22 cellular contexts compared by ENCODE assay signal in the genomic region with DNA sequence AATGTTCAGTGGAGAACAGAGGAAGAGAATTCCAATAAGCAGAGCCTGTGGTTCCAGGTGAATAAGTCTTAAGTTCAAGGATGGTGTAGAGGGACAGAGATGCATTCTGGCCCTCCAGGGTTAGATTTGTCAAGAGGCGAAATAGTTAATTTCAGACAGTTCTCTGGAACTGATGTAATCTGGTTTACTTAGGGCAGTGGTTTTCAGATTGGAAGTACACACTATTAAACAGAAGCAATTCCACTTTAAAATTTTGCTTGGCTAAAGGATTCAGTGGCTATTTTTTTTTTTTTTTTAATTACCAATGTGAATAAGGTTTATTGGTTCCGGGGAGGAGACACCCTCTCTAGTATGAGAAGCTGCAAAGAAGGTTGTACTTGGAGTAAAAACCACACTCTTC. TPM values are rescaled to one million over a fixed set of nuclear protein-coding genes. Genes with fewer than 3 reads are reported as not detected.
"Had no signal": no experiment of that assay in that cellular context is flagged by ENCODE, and none has a peak within 500 bp of the region (broad histone marks: within the 10 kb centered on the region; RNA-seq: fewer than 3 reads in every experiment).

No MANE protein-coding gene starts in this region.

- H3K9me3 ChIP-seq: left ventricle myocardium inferior, right lobe of liver, transverse colon had no signal

- H3K4me1 Mint-ChIP-seq: activated T-helper 17 cell treated with anti-CD3 and anti-CD28 coated beads, Interleukin-2, amount 50 U/mL, for 72 hours; brain; mesothelial cell of epicardium had no signal

- H3K4me3 Mint-ChIP-seq: activated T-cell treated with anti-CD3 and anti-CD28 coated beads, Interleukin-2, amount 50 U/mL, for 24 hours; activated T-helper 17 cell treated with anti-CD3 and anti-CD28 coated beads, Interleukin-2, amount 50 U/mL, for 72 hours; brain; mesothelial cell of epicardium; naive thymus-derived CD8-positive, alpha-beta T cell; stimulated activated effector memory CD8-positive, alpha-beta T cell treated with anti-CD3 and anti-CD28 coated beads, Interleukin-12 subunit alpha, Interleukin-12 subunit beta, amount 100 ng/mL, for 72 hours had no signal

- H3K4me3 ChIP-seq: left ventricle myocardium inferior, right lobe of liver, skin epidermis, transverse colon had no signal

- H3K27ac Mint-ChIP-seq: activated T-helper 17 cell treated with anti-CD3 and anti-CD28 coated beads, Interleukin-2, amount 50 U/mL, for 72 hours; mesothelial cell of epicardium; stimulated activated effector memory CD8-positive, alpha-beta T cell treated with anti-CD3 and anti-CD28 coated beads, Interleukin-12 subunit alpha, Interleukin-12 subunit beta, amount 100 ng/mL, for 72 hours had no signal

- ATAC-seq: activated T-helper 17 cell treated with anti-CD3 and anti-CD28 coated beads, Interleukin-2, amount 50 U/mL, for 72 hours; foreskin keratinocyte; naive thymus-derived CD8-positive, alpha-beta T cell; stimulated activated effector memory CD8-positive, alpha-beta T cell treated with anti-CD3 and anti-CD28 coated beads, Interleukin-12 subunit alpha, Interleukin-12 subunit beta, amount 100 ng/mL, for 72 hours had no signal

- H3K27me3 Mint-ChIP-seq: activated T-cell treated with anti-CD3 and anti-CD28 coated beads, Interleukin-2, amount 50 U/mL, for 24 hours; activated T-helper 17 cell treated with anti-CD3 and anti-CD28 coated beads, Interleukin-2, amount 50 U/mL, for 72 hours; naive thymus-derived CD8-positive, alpha-beta T cell had no signal

- H3K27me3 ChIP-seq: foreskin keratinocyte, right lobe of liver, transverse colon had no signal

- H3K27ac ChIP-seq: foreskin keratinocyte, left ventricle myocardium inferior, skin epidermis, transverse colon had no signal

- DNase-seq: activated CD4-positive, alpha-beta T cell treated with anti-CD3 and anti-CD28 coated beads, Interleukin-2, amount 50 U/mL, for 1 hour; activated T-cell treated with anti-CD3 and anti-CD28 coated beads, Interleukin-2, amount 50 U/mL, for 24 hours; aorta; caudate nucleus; effector memory CD4-positive, alpha-beta T cell; foreskin keratinocyte; kidney glomerular epithelial cell; left ventricle myocardium inferior; mammary epithelial cell; naive thymus-derived CD8-positive, alpha-beta T cell; right lobe of liver; stimulated activated CD4-positive, alpha-beta T cell treated with anti-CD3 and anti-CD28 coated beads, Interleukin-1b, Interleukin-23, amount 100 ng/mL, for 48 hours; T1000; transverse colon had no signal

- H3K9me3 Mint-ChIP-seq: activated T-helper 17 cell treated with anti-CD3 and anti-CD28 coated beads, Interleukin-2, amount 50 U/mL, for 72 hours; brain; stimulated activated effector memory CD8-positive, alpha-beta T cell treated with anti-CD3 and anti-CD28 coated beads, Interleukin-12 subunit alpha, Interleukin-12 subunit beta, amount 100 ng/mL, for 72 hours had no signal

- H3K4me1 ChIP-seq: foreskin keratinocyte, left ventricle myocardium inferior, transverse colon had no signal

RNA-seq across cellular contexts. Expression of a gene that starts 25.3 kb away (rescaled TPM):
- total RNA-seq: aorta, dermis microvascular lymphatic vessel endothelial cell, glomerular endothelial cell, left ventricle myocardium inferior, mammary epithelial cell, mesothelial cell of epicardium, right lobe of liver, transverse colon had no signal

RNA-seq across cellular contexts. Expression of a gene that starts 55.8 kb away (rescaled TPM):
- total RNA-seq: activated T-helper 17 cell treated with anti-CD3 and anti-CD28 coated beads, Interleukin-2, amount 50 U/mL, for 72 hours; dermis microvascular lymphatic vessel endothelial cell; foreskin keratinocyte; mammary epithelial cell; naive thymus-derived CD8-positive, alpha-beta T cell; right lobe of liver; T-helper 1 cell treated with Interleukin-12 subunit alpha and Interleukin-12 subunit beta and Interleukin-4 antibody, amounts not matched to agents 30 ng/mL and 1 ng/mL, for 36 hours had no signal
